14 cellular contexts compared by ENCODE assay signal in the genomic region with DNA sequence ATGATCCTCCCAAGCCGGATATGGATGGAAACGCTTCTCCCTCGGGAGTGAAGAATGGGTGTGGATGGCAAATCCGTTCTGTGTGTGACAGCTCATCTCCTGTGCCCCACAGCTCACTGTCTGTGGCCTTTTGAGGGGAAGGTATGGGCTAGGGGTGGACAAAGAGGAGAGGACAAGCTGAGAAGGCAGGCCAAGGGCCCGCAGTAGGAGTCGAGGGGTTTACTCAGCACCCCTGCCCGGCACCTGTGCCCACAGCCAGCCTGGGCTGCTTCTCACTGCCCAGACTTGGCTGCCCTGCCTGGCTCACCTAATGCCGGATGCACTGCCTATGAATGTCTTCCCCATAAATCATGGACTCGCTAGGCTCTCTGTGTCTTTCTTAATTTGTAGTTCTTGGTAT.
DNase-seq lines count a peak whose midpoint lies in the region; ATAC-seq and TF ChIP-seq lines count a peak whose summit lies in the region.
"Had no signal": no experiment of that assay in that cellular context is flagged by ENCODE, and none has a peak within 500 bp of the region (broad histone marks: within the 10 kb centered on the region; RNA-seq: fewer than 3 reads in every experiment).

No MANE protein-coding gene starts in this region.

- TF ChIP-seq CTCF in type B pancreatic cell (conservative IDR thresholded peaks at IDR 0.05): no peak

- DNase-seq in DMS153 (lab: John Stamatoyannopoulos, UW) (peak; percentile 20), DMS153 treated with DMSO at 0.1 percent for 48 hours (lab: John Stamatoyannopoulos, UW; ENCODE audit: unreplicated experiment) (no peak), NCI-H2171 (lab: John Stamatoyannopoulos, UW) (peak; percentile 44), islet precursor cell (peak; percentile 32), type B pancreatic cell (ENCODE audit: extremely low spot score, unreplicated experiment) (peak; percentile 32), GM19240 (ENCODE audit: insufficient read length, low spot score) (no peak), Ammon's horn (ENCODE audit: low spot score) (no peak)
- DNase-seq: GF-D8, KBM-7, MV-4-11, NCI-H187 treated with DMSO at 0.1 percent for 48 hours had no signal

- ATAC-seq in SK-N-SH treated with all-trans-retinoic acid at 6 μM for 48 hours: no peak
- ATAC-seq: Panc1, Right ventricle myocardium inferior had no signal

- H3K27ac Mint-ChIP-seq in type B pancreatic cell: no peak overlapping the region

- no peaks in the 10 kb centered on the region for H3K9me3 Mint-ChIP-seq in type B pancreatic cell

- no peak overlapping the region for H3K4me3 Mint-ChIP-seq in type B pancreatic cell

- no peaks in the 10 kb centered on the region for H3K36me3 Mint-ChIP-seq in type B pancreatic cell

- peaks cover 6% of the 10 kb centered on the region for H3K27me3 Mint-ChIP-seq in type B pancreatic cell

- H3K4me1 Mint-ChIP-seq in type B pancreatic cell (ENCODE audit: unreplicated experiment): no peaks in the 10 kb centered on the region

TF ChIP-seq in SK-N-SH treated with all-trans-retinoic acid at 6 μM for 48 hours, 23 proteins besides CTCF, POLR2A, EP300 and RAD21:
- no peak for TF ChIP-seq CSDC2 (CRISPR knock-in tag; IDR thresholded peaks at IDR 0.05)
- TF ChIP-seq PPARA (CRISPR knock-in tag; IDR thresholded peaks at IDR 0.05; ENCODE audit: borderline replicate concordance): no peak
- TF ChIP-seq, protein P1, sequence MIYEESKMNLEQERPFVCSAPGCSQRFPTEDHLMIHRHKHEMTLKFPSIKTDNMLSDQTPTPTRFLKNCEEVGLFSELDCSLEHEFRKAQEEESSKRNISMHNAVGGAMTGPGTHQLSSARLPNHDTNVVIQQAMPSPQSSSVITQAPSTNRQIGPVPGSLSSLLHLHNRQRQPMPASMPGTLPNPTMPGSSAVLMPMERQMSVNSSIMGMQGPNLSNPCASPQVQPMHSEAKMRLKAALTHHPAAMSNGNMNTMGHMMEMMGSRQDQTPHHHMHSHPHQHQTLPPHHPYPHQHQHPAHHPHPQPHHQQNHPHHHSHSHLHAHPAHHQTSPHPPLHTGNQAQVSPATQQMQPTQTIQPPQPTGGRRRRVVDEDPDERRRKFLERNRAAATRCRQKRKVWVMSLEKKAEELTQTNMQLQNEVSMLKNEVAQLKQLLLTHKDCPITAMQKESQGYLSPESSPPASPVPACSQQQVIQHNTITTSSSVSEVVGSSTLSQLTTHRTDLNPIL (CRISPR knock-in tag; IDR thresholded peaks at IDR 0.05; ENCODE audit: low read depth): no peak
- TF ChIP-seq SNAI2 (CRISPR knock-in tag; IDR thresholded peaks at IDR 0.05): no peak
- TF ChIP-seq, protein P2, sequence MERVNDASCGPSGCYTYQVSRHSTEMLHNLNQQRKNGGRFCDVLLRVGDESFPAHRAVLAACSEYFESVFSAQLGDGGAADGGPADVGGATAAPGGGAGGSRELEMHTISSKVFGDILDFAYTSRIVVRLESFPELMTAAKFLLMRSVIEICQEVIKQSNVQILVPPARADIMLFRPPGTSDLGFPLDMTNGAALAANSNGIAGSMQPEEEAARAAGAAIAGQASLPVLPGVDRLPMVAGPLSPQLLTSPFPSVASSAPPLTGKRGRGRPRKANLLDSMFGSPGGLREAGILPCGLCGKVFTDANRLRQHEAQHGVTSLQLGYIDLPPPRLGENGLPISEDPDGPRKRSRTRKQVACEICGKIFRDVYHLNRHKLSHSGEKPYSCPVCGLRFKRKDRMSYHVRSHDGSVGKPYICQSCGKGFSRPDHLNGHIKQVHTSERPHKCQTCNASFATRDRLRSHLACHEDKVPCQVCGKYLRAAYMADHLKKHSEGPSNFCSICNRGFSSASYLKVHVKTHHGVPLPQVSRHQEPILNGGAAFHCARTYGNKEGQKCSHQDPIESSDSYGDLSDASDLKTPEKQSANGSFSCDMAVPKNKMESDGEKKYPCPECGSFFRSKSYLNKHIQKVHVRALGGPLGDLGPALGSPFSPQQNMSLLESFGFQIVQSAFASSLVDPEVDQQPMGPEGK (CRISPR knock-in tag; IDR thresholded peaks at IDR 0.05; ENCODE audit: borderline replicate concordance): no peak
- no peak for TF ChIP-seq ZFP3 (CRISPR knock-in tag; IDR thresholded peaks at IDR 0.05)
- no peak for TF ChIP-seq ARNTL (CRISPR knock-in tag; IDR thresholded peaks at IDR 0.05; ENCODE audit: borderline replicate concordance, low read depth)
- TF ChIP-seq TOX (CRISPR knock-in tag; IDR thresholded peaks at IDR 0.05; ENCODE audit: borderline replicate concordance): no peak
- TF ChIP-seq BACH2 (CRISPR knock-in tag; IDR thresholded peaks at IDR 0.05; ENCODE audit: borderline replicate concordance): no peak
- no peak for TF ChIP-seq ESRRG (CRISPR knock-in tag; IDR thresholded peaks at IDR 0.05)
- TF ChIP-seq ZC3H10 (CRISPR knock-in tag; IDR thresholded peaks at IDR 0.05): no peak

Comparison
In these comparisons a context has a peak if more than half of its experiments do, and no peak if none do; other contexts are left out.
1. DNase-seq: peak in DMS153 (single experiment), NCI-H2171 (single experiment), islet precursor cell (single experiment) and type B pancreatic cell (single experiment); none in DMS153 treated with DMSO at 0.1 percent for 48 hours (single experiment), GM19240 (single experiment) and Ammon's horn (single experiment).